2 cellular contexts compared by ENCODE assay signal in genomic region chr14:69093551-69094421, GRCh38.
TF ChIP-seq lines count a peak whose summit lies in the region.

No MANE protein-coding gene starts in this region.

TF ChIP-seq in GM12878, 131 proteins besides CTCF, POLR2A, EP300 and RAD21:
- TF ChIP-seq IKZF2 (IDR thresholded peaks at IDR 0.05) (no peak), IRF4 (IDR thresholded peaks at IDR 0.05; ENCODE audit: low read depth, low read length) (no peak), BHLHE40 (IDR thresholded peaks at IDR 0.05; ENCODE audit: borderline replicate concordance in 1 of 2, low read depth in 2 of 2, low read length in 1 of 2) (no peak), USF1 (IDR thresholded peaks at IDR 0.05; ENCODE audit: borderline replicate concordance, extremely low read length, insufficient read depth, low read depth, low read length) (no peak), MTA2 (IDR thresholded peaks at IDR 0.05; ENCODE audit: low read depth) (no peak), HSF1 (IDR thresholded peaks at IDR 0.05; ENCODE audit: low read depth, low read length) (no peak), POLR2AphosphoS2 (IDR thresholded peaks at IDR 0.05; ENCODE audit: low read depth, low read length) (no peak), ASH2L (IDR thresholded peaks at IDR 0.05; ENCODE audit: borderline replicate concordance, low read depth) (no peak), NR2C1 (IDR thresholded peaks at IDR 0.05) (no peak), JUNB (IDR thresholded peaks at IDR 0.05) (no peak), TAF1 (IDR thresholded peaks at IDR 0.05; ENCODE audit: borderline replicate concordance, low read depth, low read length) (no peak), KDM1A (IDR thresholded peaks at IDR 0.05; ENCODE audit: borderline replicate concordance) (no peak), NRF1 (conservative IDR thresholded peaks at IDR 0.05; ENCODE audit: low read depth, low read length) (no peak), TCF7 (IDR thresholded peaks at IDR 0.05; ENCODE audit: borderline replicate concordance) (no peak), RCOR1 (conservative IDR thresholded peaks at IDR 0.05; ENCODE audit: low read depth, low read length) (no peak), NR2C2 (IDR thresholded peaks at IDR 0.05; ENCODE audit: borderline replicate concordance, control insufficient read depth, insufficient read length, low read depth) (no peak)

TF ChIP-seq in HepG2, 621 proteins besides CTCF, POLR2A, EP300 and RAD21 (continues in another document):
- TF ChIP-seq ZNF674 (CRISPR knock-in tag; IDR thresholded peaks at IDR 0.05; ENCODE audit: low read depth) (no peak), SNAI1 (CRISPR knock-in tag; IDR thresholded peaks at IDR 0.05; ENCODE audit: borderline replicate concordance) (no peak), AGO1 (IDR thresholded peaks at IDR 0.05; ENCODE audit: low read depth, low read length, poor library complexity, severe bottlenecking) (no peak), ZNF644 (CRISPR knock-in tag; IDR thresholded peaks at IDR 0.05; ENCODE audit: low read depth) (peak; percentile 44; the same call in 1 of the 2 replicates), NR2F6 (IDR thresholded peaks at IDR 0.05) (no peak), NR2F6 (CRISPR knock-in tag; IDR thresholded peaks at IDR 0.05) (peak; percentile 66), FOSL1 (CRISPR knock-in tag; IDR thresholded peaks at IDR 0.05; ENCODE audit: borderline replicate concordance) (no peak), SOX13 (IDR thresholded peaks at IDR 0.05) (peak; percentile 66; the same call in 1 of the 2 replicates), SOX13 (CRISPR knock-in tag; conservative IDR thresholded peaks at IDR 0.05 in 1 of 2, IDR thresholded peaks at IDR 0.05 in 1 of 2) (peak in 1 of 2 experiments; percentile 94; a peak in 2 of 4 replicates), HIC2 (CRISPR knock-in tag; IDR thresholded peaks at IDR 0.05; ENCODE audit: low read depth) (no peak), ZBTB43 (CRISPR knock-in tag; conservative IDR thresholded peaks at IDR 0.05) (peak; percentile 76), SALL1 (CRISPR knock-in tag; IDR thresholded peaks at IDR 0.05) (peak; percentile 63; the same call in 1 of the 2 replicates), ZNF784 (CRISPR knock-in tag; IDR thresholded peaks at IDR 0.05; ENCODE audit: borderline replicate concordance) (no peak), TFDP1 (CRISPR knock-in tag; IDR thresholded peaks at IDR 0.05; ENCODE audit: borderline replicate concordance) (no peak), ZNF430 (CRISPR knock-in tag; IDR thresholded peaks at IDR 0.05) (peak; percentile 48; the same call in 1 of the 2 replicates), ZNF7 (CRISPR knock-in tag; IDR thresholded peaks at IDR 0.05) (no peak), PBX2 (CRISPR knock-in tag; IDR thresholded peaks at IDR 0.05) (no peak), ETV5 (CRISPR knock-in tag; IDR thresholded peaks at IDR 0.05; ENCODE audit: borderline replicate concordance) (peak; percentile 60; the same call in 1 of the 2 replicates), AHR (CRISPR knock-in tag; IDR thresholded peaks at IDR 0.05) (no peak), YEATS4 (CRISPR knock-in tag; IDR thresholded peaks at IDR 0.05; ENCODE audit: borderline replicate concordance) (no peak), CREM (IDR thresholded peaks at IDR 0.05) (0 out of 2 replicates have a peak, but pooled peaks have one; percentile 15), CREM (CRISPR knock-in tag; IDR thresholded peaks at IDR 0.05) (no peak), ZNF891 (CRISPR knock-in tag; IDR thresholded peaks at IDR 0.05) (no peak), ZNF446 (CRISPR knock-in tag; IDR thresholded peaks at IDR 0.05) (no peak), GZF1 (CRISPR knock-in tag; IDR thresholded peaks at IDR 0.05) (no peak), GATAD2A (CRISPR knock-in tag; IDR thresholded peaks at IDR 0.05) (peak; percentile 84), NCOR1 (IDR thresholded peaks at IDR 0.05; ENCODE audit: borderline replicate concordance, low read length) (no peak; the same call in 1 of the 2 replicates), PRMT3 (CRISPR knock-in tag; IDR thresholded peaks at IDR 0.05; ENCODE audit: borderline replicate concordance, low read depth) (no peak), THAP11 (CRISPR knock-in tag; IDR thresholded peaks at IDR 0.05) (0 out of 2 replicates have a peak, but pooled peaks have one; percentile 22), XRCC5 (optimal IDR thresholded peaks at IDR 0.05; ENCODE audit: low read length) (peak; percentile 62), KDM1A (CRISPR knock-in tag; IDR thresholded peaks at IDR 0.05) (0 out of 2 replicates have a peak, but pooled peaks have one; percentile 23), AKAP8 (CRISPR knock-in tag; IDR thresholded peaks at IDR 0.05) (no peak), MIXL1 (CRISPR knock-in tag; IDR thresholded peaks at IDR 0.05) (peak; percentile 41; the same call in 1 of the 2 replicates), ZNF574 (CRISPR knock-in tag; IDR thresholded peaks at IDR 0.05) (0 out of 2 replicates have a peak, but pooled peaks have one; percentile 26), HOMEZ (CRISPR knock-in tag; IDR thresholded peaks at IDR 0.05; ENCODE audit: low read depth) (no peak; the same call in 1 of the 2 replicates), RNF219 (CRISPR knock-in tag; IDR thresholded peaks at IDR 0.05) (no peak), KDM6A (CRISPR knock-in tag; IDR thresholded peaks at IDR 0.05; ENCODE audit: low read depth) (0 out of 2 replicates have a peak, but pooled peaks have one; percentile 26), ZNF792 (CRISPR knock-in tag; IDR thresholded peaks at IDR 0.05) (peak; percentile 59), ZNF773 (CRISPR knock-in tag; IDR thresholded peaks at IDR 0.05; ENCODE audit: borderline replicate concordance) (no peak), ZNF281 (CRISPR knock-in tag; IDR thresholded peaks at IDR 0.05; ENCODE audit: borderline replicate concordance) (peak; percentile 92), SPEN (CRISPR knock-in tag; IDR thresholded peaks at IDR 0.05; ENCODE audit: low read depth) (no peak), RXRA (CRISPR knock-in tag; IDR thresholded peaks at IDR 0.05) (0 out of 2 replicates have a peak, but pooled peaks have one; percentile 22), PHF21A (CRISPR knock-in tag; IDR thresholded peaks at IDR 0.05) (peak; percentile 82), ZNF747 (CRISPR knock-in tag; IDR thresholded peaks at IDR 0.05; ENCODE audit: borderline replicate concordance) (no peak)
